ENCODE assay signal across 26 cellular contexts in genomic region chr5:123294544-123294943, GRCh38.
A peak's percentile ranks its signal among the peaks of the same experiment; 100 is the strongest.
DNase-seq lines count a peak whose midpoint lies in the region; ATAC-seq and TF ChIP-seq lines count a peak whose summit lies in the region.
"Had no signal": no experiment of that assay in that cellular context is flagged by ENCODE, and none has a peak within 500 bp of the region (broad histone marks: within the 10 kb centered on the region; RNA-seq: fewer than 3 reads in every experiment).

No MANE protein-coding gene starts in this region.

- H3K4me2 ChIP-seq in smooth muscle cell = no peak overlapping the region

- H2AFZ ChIP-seq in smooth muscle cell (ENCODE audit: low read depth) = no peak overlapping the region
- H2AFZ ChIP-seq: parathyroid adenoma had no signal

- no peaks in the 10 kb centered on the region for H3K9me3 ChIP-seq in smooth muscle cell (replicated peaks; ENCODE audit: low read depth)
- H3K9me3 ChIP-seq: HAP-1 had no signal

- no peaks in the 10 kb centered on the region for H3K36me3 ChIP-seq in smooth muscle cell (ENCODE audit: low read depth)
- H3K36me3 ChIP-seq: esophagus muscularis mucosa, HAP-1, tibial nerve, WERI-Rb-1 had no signal

- no peak overlapping the region for H3K4me3 ChIP-seq in smooth muscle cell
- H3K4me3 ChIP-seq: esophagus muscularis mucosa, HAP-1, tibial nerve had no signal

- WGBS in smooth muscle cell (ENCODE audit: low lambda C conversion rate) = 78% methylated on average over 1 of the region's 1 CpG

- TF ChIP-seq CTCF in smooth muscle cell (IDR thresholded peaks at IDR 0.05; ENCODE audit: borderline replicate concordance, insufficient read depth, poor library complexity, severe bottlenecking) (no peak), omental fat pad (IDR thresholded peaks at IDR 0.05) (no peak)

- no peaks in the 10 kb centered on the region for H3K4me1 ChIP-seq in smooth muscle cell (ENCODE audit: low read depth)
- H3K4me1 ChIP-seq: esophagus muscularis mucosa, HAP-1, parathyroid adenoma, tibial nerve had no signal

- H3K9ac ChIP-seq in smooth muscle cell (ENCODE audit: low read depth) = no peak overlapping the region
- H3K9ac ChIP-seq: parathyroid adenoma had no signal

- DNase-seq in smooth muscle cell (lab: John Stamatoyannopoulos, UW; ENCODE audit: unreplicated experiment) (no peak), omental fat pad (ENCODE audit: low spot score) (no peak), NCI-H2171 treated with DMSO at 0.1 percent for 48 hours (lab: John Stamatoyannopoulos, UW) (no peak), putamen (ENCODE audit: low spot score) (no peak)
- DNase-seq: activated CD4-positive, alpha-beta memory T cell treated with anti-CD3 and anti-CD28 coated beads, Interleukin-2, amount 10 ng/mL, durations not matched to agents 7 days and 5 days; activated naive CD4-positive, alpha-beta T cell treated with anti-CD3 and anti-CD28 coated beads, Interleukin-2, amount 10 ng/mL, durations not matched to agents 7 days and 5 days; AML-193; aorta; effector CD8-positive, alpha-beta T cell; left colon; mesendoderm; naive thymus-derived CD4-positive, alpha-beta T cell; NCI-H1694 treated with DMSO at 0.1 percent for 48 hours; NCI-H226; stimulated activated CD4-positive, alpha-beta T cell treated with anti-CD3 and anti-CD28 coated beads, Interleukin-1b, Interleukin-23, amount 100 ng/mL, for 48 hours; stimulated activated naive CD4-positive, alpha-beta T cell treated with Interleukin-2 at 50 U/mL for 16 hours; T-helper 17 cell; WERI-Rb-1 had no signal

- ATAC-seq in GM19452 (IDR thresholded peaks at IDR 0.05; ENCODE audit: unreplicated experiment) (peak; percentile 70), HG02870 (IDR thresholded peaks at IDR 0.05; ENCODE audit: unreplicated experiment) (peak; percentile 77), HG03432 (IDR thresholded peaks at IDR 0.05; ENCODE audit: unreplicated experiment) (peak; percentile 58), omental fat pad (ENCODE audit: low FRiP score) (no peak)
- ATAC-seq: left colon; naive thymus-derived CD4-positive, alpha-beta T cell; Panc1; T-helper 17 cell had no signal

- no peaks in the 10 kb centered on the region for H3F3A ChIP-seq in smooth muscle cell (ENCODE audit: low read depth)

- no peaks in the 10 kb centered on the region for H3K79me2 ChIP-seq in smooth muscle cell (ENCODE audit: low read depth)
- H3K79me2 ChIP-seq: parathyroid adenoma had no signal

- no peak overlapping the region for H3K27ac ChIP-seq in smooth muscle cell (ENCODE audit: low read depth)
- H3K27ac ChIP-seq: esophagus muscularis mucosa, parathyroid adenoma, tibial nerve, WERI-Rb-1 had no signal

- H3K27me3 ChIP-seq in smooth muscle cell (ENCODE audit: low read depth) = no peaks in the 10 kb centered on the region
- H3K27me3 ChIP-seq: esophagus muscularis mucosa had no signal

- H4K20me1 ChIP-seq in smooth muscle cell (ENCODE audit: low read depth) = no peaks in the 10 kb centered on the region
